1 cellular context compared by ENCODE assay signal in genomic region chr1:181112071-181112929, GRCh38.
A peak's percentile ranks its signal among the peaks of the same experiment; 100 is the strongest.
TF ChIP-seq lines count a peak whose summit lies in the region.

No MANE protein-coding gene starts in this region.

TF ChIP-seq in K562, 482 proteins besides CTCF, POLR2A, EP300 and RAD21 (continued from another document and continues in another):
- no peak for TF ChIP-seq AFF1 (IDR thresholded peaks at IDR 0.05; ENCODE audit: low read depth in 1 of 2, partially characterized antibody in 2 of 2)
- no peak for TF ChIP-seq ZFPM2 (CRISPR knock-in tag; IDR thresholded peaks at IDR 0.05)
- TF ChIP-seq KDM2B (CRISPR knock-in tag; IDR thresholded peaks at IDR 0.05) = no peak
- no peak for TF ChIP-seq SRSF1 (IDR thresholded peaks at IDR 0.05; ENCODE audit: low read depth, low read length)
- TF ChIP-seq ZNF175 (CRISPR knock-in tag; IDR thresholded peaks at IDR 0.05; ENCODE audit: low read depth) = no peak
- no peak for TF ChIP-seq ZNF699 (CRISPR knock-in tag; IDR thresholded peaks at IDR 0.05; ENCODE audit: insufficient replicate concordance)
- TF ChIP-seq SRSF7 (optimal IDR thresholded peaks at IDR 0.05; ENCODE audit: low read depth, low read length) = no peak
- no peak for TF ChIP-seq ZBTB40 (IDR thresholded peaks at IDR 0.05)
- no peak for TF ChIP-seq ZBTB40 (CRISPR knock-in tag; IDR thresholded peaks at IDR 0.05)
- TF ChIP-seq ZBTB26 (CRISPR knock-in tag; IDR thresholded peaks at IDR 0.05) = no peak
- TF ChIP-seq HCFC1 (IDR thresholded peaks at IDR 0.05; ENCODE audit: low read depth, low read length) = no peak
- TF ChIP-seq CC2D1A (IDR thresholded peaks at IDR 0.05) = 0 out of 2 replicates have a peak, but pooled peaks have one; percentile 47
- TF ChIP-seq MYBL2 (IDR thresholded peaks at IDR 0.05; ENCODE audit: low read depth) = no peak
- no peak for TF ChIP-seq MYBL2 (CRISPR knock-in tag; IDR thresholded peaks at IDR 0.05; ENCODE audit: borderline replicate concordance)
- TF ChIP-seq ZNF696 (CRISPR knock-in tag; conservative IDR thresholded peaks at IDR 0.05) = no peak
- TF ChIP-seq KLF10 (CRISPR knock-in tag; IDR thresholded peaks at IDR 0.05) = no peak
- no peak for TF ChIP-seq ZKSCAN8 (CRISPR knock-in tag; IDR thresholded peaks at IDR 0.05)
- no peak for TF ChIP-seq NR4A1 (CRISPR knock-in tag; IDR thresholded peaks at IDR 0.05)
- TF ChIP-seq NR4A1 (tag; IDR thresholded peaks at IDR 0.05) = no peak
- TF ChIP-seq CEBPB (tag; IDR thresholded peaks at IDR 0.05) = peak; percentile 98
- TF ChIP-seq XRCC5 (IDR thresholded peaks at IDR 0.05; ENCODE audit: low read depth, low read length) = no peak
- TF ChIP-seq ZFP1 (CRISPR knock-in tag; IDR thresholded peaks at IDR 0.05) = no peak
- no peak for TF ChIP-seq ZBTB49 (CRISPR knock-in tag; IDR thresholded peaks at IDR 0.05; ENCODE audit: borderline replicate concordance)
- no peak for TF ChIP-seq CBX8 (IDR thresholded peaks at IDR 0.05; ENCODE audit: borderline replicate concordance, extremely low read depth, low read depth, low read length, poor library complexity, severe bottlenecking)
- TF ChIP-seq ELF1 (tag; IDR thresholded peaks at IDR 0.05) = no peak
- TF ChIP-seq E2F5 (CRISPR knock-in tag; IDR thresholded peaks at IDR 0.05) = no peak
- TF ChIP-seq ZBTB17 (CRISPR knock-in tag; IDR thresholded peaks at IDR 0.05) = peak; percentile 20; the same call in 1 of the 2 replicates
- no peak for TF ChIP-seq ZBTB9 (CRISPR knock-in tag; IDR thresholded peaks at IDR 0.05)
- TF ChIP-seq POLR2B (IDR thresholded peaks at IDR 0.05; ENCODE audit: low read depth, partially characterized antibody) = no peak
- TF ChIP-seq BACH1 (tag; IDR thresholded peaks at IDR 0.05) = peak; percentile 78; the same call in 1 of the 2 replicates
- TF ChIP-seq WHSC1 (IDR thresholded peaks at IDR 0.05; ENCODE audit: low read length) = no peak
- TF ChIP-seq EZH2 (IDR thresholded peaks at IDR 0.05; ENCODE audit: borderline replicate concordance, low read depth, low read length) = no peak
- no peak for TF ChIP-seq ZNF143 (CRISPR knock-in tag; IDR thresholded peaks at IDR 0.05)
- no peak for TF ChIP-seq PTBP1 (IDR thresholded peaks at IDR 0.05; ENCODE audit: low read depth, low read length)
- TF ChIP-seq KDM4B (IDR thresholded peaks at IDR 0.05; ENCODE audit: borderline replicate concordance in 2 of 2, low read depth in 1 of 2) = no peak
- no peak for TF ChIP-seq E2F8 (IDR thresholded peaks at IDR 0.05; ENCODE audit: low read depth, partially characterized antibody)
- TF ChIP-seq ATF1 (CRISPR knock-in tag; IDR thresholded peaks at IDR 0.05) = no peak
- TF ChIP-seq ATF1 (tag; IDR thresholded peaks at IDR 0.05) = no peak
- no peak for TF ChIP-seq CHCHD3 (CRISPR knock-in tag; IDR thresholded peaks at IDR 0.05)
- no peak for TF ChIP-seq FOXO4 (CRISPR knock-in tag; IDR thresholded peaks at IDR 0.05)
- no peak for TF ChIP-seq GTF2E2 (tag; IDR thresholded peaks at IDR 0.05)
